Comparison of ENCODE assay signal across 8 cellular contexts in the genomic region with DNA sequence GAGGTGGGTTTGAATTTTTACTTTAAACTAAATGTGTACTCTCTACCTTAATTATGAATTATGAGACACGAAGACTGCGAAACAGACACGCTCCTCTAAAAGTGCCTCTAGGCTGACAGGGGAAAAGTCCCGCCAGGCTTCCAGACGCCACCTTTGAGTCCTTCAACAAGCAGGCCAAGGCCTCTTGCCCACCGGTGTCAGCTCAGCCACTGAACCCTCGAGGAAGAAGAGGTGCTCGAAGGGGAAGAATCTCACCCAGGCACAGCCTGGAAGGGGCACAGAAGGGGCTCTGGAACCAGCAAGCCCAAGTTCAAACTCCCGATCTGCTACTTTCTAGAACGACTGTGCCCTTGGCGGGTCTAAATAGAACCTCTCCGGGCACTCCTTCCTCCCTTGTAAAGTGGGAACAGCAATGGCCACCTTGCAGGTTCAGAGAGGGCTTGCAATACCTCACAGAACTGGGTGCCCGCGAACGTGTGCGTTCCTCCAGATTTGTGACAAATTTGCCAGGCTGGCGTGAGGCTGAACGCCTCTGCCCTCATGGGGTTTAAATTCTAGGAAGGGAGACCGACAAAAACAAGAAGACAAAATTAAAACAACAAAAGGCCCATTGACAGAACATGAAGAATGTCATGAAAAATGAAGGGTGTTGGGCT.
DNase-seq lines count a peak whose midpoint lies in the region; ATAC-seq, FAIRE-seq and TF ChIP-seq lines count a peak whose summit lies in the region.

No MANE protein-coding gene starts in this region.

- peaks cover 27% of the 10 kb centered on the region for H3K4me1 ChIP-seq in astrocyte (ENCODE audit: insufficient read depth, low read length)
- peaks cover 23% of the 10 kb centered on the region for H3K4me1 ChIP-seq in thymus (ENCODE audit: control insufficient read depth, insufficient read depth, low read length)

- WGBS in lower leg skin, 2 donors = 71 to 72% methylated on average over 19 of the region's 19 CpGs
- 83% methylated on average over 19 of the region's 19 CpGs for WGBS in thymus

- TF ChIP-seq CTCF in astrocyte (IDR thresholded peaks at IDR 0.05; ENCODE audit: insufficient read depth, low read depth, low read length) (no peak), lower leg skin (IDR thresholded peaks at IDR 0.05) (no peak)

- H3K9ac ChIP-seq in astrocyte (ENCODE audit: low read length) = peak overlapping the region; percentile 80

- no peaks in the 10 kb centered on the region for H3K27me3 Mint-ChIP-seq in activated T-cell treated with anti-CD3 and anti-CD28 coated beads, Interleukin-2, amount 50 U/mL, for 24 hours
- peaks cover 28% of the 10 kb centered on the region for H3K27me3 Mint-ChIP-seq in astrocyte (ENCODE audit: low read depth, unreplicated experiment)

- peaks cover 23% of the 10 kb centered on the region for H3K79me2 ChIP-seq in astrocyte (ENCODE audit: insufficient read depth, low read length)

- no peak for DNase-seq in activated T-cell treated with anti-CD3 and anti-CD28 coated beads, Interleukin-2, amount 50 U/mL, for 24 hours
- no peak for DNase-seq in activated T-cell treated with anti-CD3 and anti-CD28 coated beads, Interleukin-2, amount 50 U/mL, for 48 hours
- DNase-seq in astrocyte (ENCODE audit: low read depth) (no peak), lower leg skin (ENCODE audit: low spot score in 2 of 2) (no peak), HTR-8/SVneo (ENCODE audit: insufficient read length, low spot score) (no peak), ACHN (no peak)

- H3K27ac ChIP-seq in astrocyte (ENCODE audit: low read depth, low read length) (no peak overlapping the region), thymus (ENCODE audit: low read depth) (no peak overlapping the region)

- H2AFZ ChIP-seq in astrocyte (ENCODE audit: low read depth, low read length) = peak overlapping the region; percentile 24

- peak overlapping the region; percentile 82 for H3K27ac Mint-ChIP-seq in activated T-cell treated with anti-CD3 and anti-CD28 coated beads, Interleukin-2, amount 50 U/mL, for 24 hours
- H3K27ac Mint-ChIP-seq in astrocyte (ENCODE audit: unreplicated experiment) = peak overlapping the region; percentile 81

- H3K4me3 Mint-ChIP-seq in activated T-cell treated with anti-CD3 and anti-CD28 coated beads, Interleukin-2, amount 50 U/mL, for 24 hours = peak overlapping the region; percentile 72
- peak overlapping the region; percentile 87 for H3K4me3 Mint-ChIP-seq in astrocyte (ENCODE audit: unreplicated experiment)

- peaks cover 6% of the 10 kb centered on the region for H3K36me3 Mint-ChIP-seq in activated T-cell treated with anti-CD3 and anti-CD28 coated beads, Interleukin-2, amount 50 U/mL, for 24 hours (ENCODE audit: low read depth)
- H3K36me3 Mint-ChIP-seq in astrocyte (ENCODE audit: low read depth, unreplicated experiment) = no peaks in the 10 kb centered on the region

- H4K20me1 ChIP-seq in astrocyte (ENCODE audit: insufficient read depth, low read length) = peaks cover 37% of the 10 kb centered on the region

- H3K4me1 Mint-ChIP-seq in activated T-cell treated with anti-CD3 and anti-CD28 coated beads, Interleukin-2, amount 50 U/mL, for 24 hours (ENCODE audit: low read depth) = peaks cover 41% of the 10 kb centered on the region
- H3K4me1 Mint-ChIP-seq in astrocyte (ENCODE audit: low read depth, unreplicated experiment) = peaks cover 19% of the 10 kb centered on the region

- no peaks in the 10 kb centered on the region for H3K9me3 Mint-ChIP-seq in activated T-cell treated with anti-CD3 and anti-CD28 coated beads, Interleukin-2, amount 50 U/mL, for 24 hours
- H3K9me3 Mint-ChIP-seq in astrocyte (ENCODE audit: unreplicated experiment) = peaks cover 2% of the 10 kb centered on the region

- no peak for ATAC-seq in HG03354 (IDR thresholded peaks at IDR 0.05; ENCODE audit: poor library complexity, severe bottlenecking, unreplicated experiment)

- intact Hi-C loops in lower leg skin (cut with DNase I; ENCODE audit: low total_unique reads) = no loop called here

- H3K36me3 ChIP-seq in astrocyte (ENCODE audit: insufficient read depth, low read length) (no peaks in the 10 kb centered on the region), thymus (ENCODE audit: control insufficient read depth, insufficient read depth) (no peaks in the 10 kb centered on the region)

- no peak for TF ChIP-seq POLR2A in lower leg skin (IDR thresholded peaks at IDR 0.05)

- H3K4me2 ChIP-seq in astrocyte (ENCODE audit: low read length) = peak overlapping the region; percentile 89

- in situ Hi-C loops in ACHN (cut with HindIII; ENCODE audit: low pct_ligation_motif_present, low pct_unique_long_range_greater_than_20kb, low sequenced_read_pairs) = no loop called here

- H3K27me3 ChIP-seq in astrocyte (ENCODE audit: insufficient read depth, low read length) (no peaks in the 10 kb centered on the region), thymus (ENCODE audit: control insufficient read depth, insufficient read depth) (no peaks in the 10 kb centered on the region)

- no peak for FAIRE-seq in astrocyte (lab: Jason Lieb, UNC)
- FAIRE-seq in HTR-8/SVneo (lab: Jason Lieb, UNC) = no peak

- peak overlapping the region; percentile 49 for H3K4me3 ChIP-seq in astrocyte (ENCODE audit: insufficient read depth, low read depth, low read length)
- H3K4me3 ChIP-seq in lower leg skin (ENCODE audit: low read depth, poor library complexity, severe bottlenecking) = peak overlapping the region; percentile 32
- H3K4me3 ChIP-seq in thymus (ENCODE audit: low read length) = peak overlapping the region; percentile 92

- H3K9me3 ChIP-seq in astrocyte (ENCODE audit: insufficient read depth, low read depth, low read length) (no peaks in the 10 kb centered on the region), thymus (ENCODE audit: control insufficient read depth) (no peaks in the 10 kb centered on the region)

Comparison
In these comparisons a context has a peak if more than half of its experiments do, and no peak if none do; other contexts are left out.
1. H3K4me3 ChIP-seq: peak in every context shown above with its lines; median percentile 92 in thymus; 49 in astrocyte; 32 in lower leg skin.